In genomic region chr12:47367912-47368537, GRCh38 we compare ENCODE assay signal across 11 cellular contexts.
"Had no signal": no experiment of that assay in that cellular context is flagged by ENCODE, and none has a peak within 500 bp of the region (broad histone marks: within the 10 kb centered on the region; RNA-seq: fewer than 3 reads in every experiment).

No MANE protein-coding gene starts in this region.

- H3K4me1 ChIP-seq: left lung, right lobe of liver had no signal

- H3K9me3 ChIP-seq: left lung, prostate gland, right lobe of liver had no signal

- H3K36me3 ChIP-seq: left lung, prostate gland, right lobe of liver had no signal

- H3K27me3 Mint-ChIP-seq: activated CD4-positive, alpha-beta memory T cell treated with anti-CD3 and anti-CD28 coated beads, Interleukin-2, amount 10 ng/mL, durations not matched to agents 7 days and 5 days had no signal

- H3K4me1 Mint-ChIP-seq: nephron progenitor cell had no signal

- H3K27ac Mint-ChIP-seq: activated CD4-positive, alpha-beta memory T cell treated with anti-CD3 and anti-CD28 coated beads, Interleukin-2, amount 10 ng/mL, durations not matched to agents 7 days and 5 days; activated T-helper 2 cell treated with anti-CD3 and anti-CD28 coated beads, Interferon-gamma antibody, Interleukin-2, Interleukin-4, amounts not matched to agents 10 μg/mL and 5 μg/mL and 100 μg/mL, durations not matched to agents 14 hours and 24 hours and 36 hours; nephron progenitor cell had no signal

- H3K4me3 ChIP-seq: left lung, prostate gland, right lobe of liver had no signal

- H3K9me3 Mint-ChIP-seq: activated T-helper 2 cell treated with anti-CD3 and anti-CD28 coated beads, Interferon-gamma antibody, Interleukin-2, Interleukin-4, amounts not matched to agents 10 μg/mL and 5 μg/mL and 100 μg/mL, durations not matched to agents 14 hours and 24 hours and 36 hours had no signal

- H3K27me3 ChIP-seq: foreskin keratinocyte, left lung, right lobe of liver had no signal

- DNase-seq: activated CD4-positive, alpha-beta memory T cell treated with anti-CD3 and anti-CD28 coated beads, Interleukin-2, amount 10 ng/mL, durations not matched to agents 7 days and 5 days; activated naive CD4-positive, alpha-beta T cell treated with anti-CD3 and anti-CD28 coated beads, Interleukin-2, amount 50 U/mL, for 16 hours; foreskin keratinocyte; left lung; nephron progenitor cell; right lobe of liver; stimulated activated CD4-positive, alpha-beta T cell treated with anti-CD3 and anti-CD28 coated beads, Interleukin-2, amount 100 ng/mL, for 24 hours; stimulated activated naive CD4-positive, alpha-beta T cell treated with Interleukin-2 at 50 U/mL for 16 hours had no signal

- H3K27ac ChIP-seq: foreskin keratinocyte, left lung, prostate gland, right lobe of liver had no signal

- H3K4me3 Mint-ChIP-seq: activated CD4-positive, alpha-beta memory T cell treated with anti-CD3 and anti-CD28 coated beads, Interleukin-2, amount 10 ng/mL, durations not matched to agents 7 days and 5 days; nephron progenitor cell had no signal

- ATAC-seq: activated CD4-positive, CD25-positive, alpha-beta regulatory T cell treated with anti-CD3 and anti-CD28 coated beads, Interleukin-2, amount 50 U/mL, for 24 hours; foreskin keratinocyte; left lung; right lobe of liver had no signal
